In the genomic region with DNA sequence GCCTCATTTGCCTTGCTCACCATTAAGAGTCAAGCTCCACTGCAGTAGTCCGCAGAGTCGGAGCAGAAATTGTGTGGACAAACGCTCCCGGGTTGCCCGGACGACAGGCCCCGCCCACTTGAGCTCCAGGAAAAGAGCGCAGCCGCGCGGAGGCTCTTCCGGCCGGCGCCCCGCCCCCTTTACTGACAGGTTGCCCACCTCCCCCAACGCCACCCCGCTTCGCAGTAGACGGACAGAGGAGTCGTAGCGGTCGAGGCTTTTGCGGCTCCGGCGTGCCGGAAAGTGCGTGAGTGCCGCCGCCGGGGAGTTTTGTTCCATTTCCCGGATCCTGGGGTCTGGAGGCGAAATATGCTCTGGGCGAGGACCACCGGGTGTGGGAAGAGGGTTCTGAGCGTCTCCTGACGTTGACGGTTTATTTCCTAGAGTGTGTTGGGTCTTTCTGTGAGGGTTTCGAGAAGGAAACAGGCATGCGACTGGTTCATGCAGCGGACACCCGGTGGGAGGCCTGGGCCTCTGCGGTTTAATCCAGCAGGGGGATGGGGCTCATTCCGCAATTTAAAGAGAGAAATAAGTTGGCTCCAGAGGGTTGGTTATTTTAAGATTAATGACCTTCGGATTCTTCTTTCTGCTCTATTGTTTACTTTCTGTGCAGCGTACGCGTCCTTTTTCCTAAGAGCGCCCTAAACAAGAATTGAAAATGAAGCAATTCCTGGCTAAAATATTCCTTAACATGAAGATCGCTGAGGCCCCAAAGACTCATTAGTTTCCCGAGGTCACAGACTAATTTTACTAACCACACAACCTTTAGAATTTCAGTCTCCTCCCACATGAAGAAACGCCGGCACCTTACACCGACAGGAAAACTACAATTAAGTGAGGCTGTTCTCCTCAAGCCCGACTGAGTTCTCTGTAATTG, we compare ENCODE assay signal across 1 cellular context.
TF ChIP-seq lines count a peak whose summit lies in the region.

A gene with protein sequence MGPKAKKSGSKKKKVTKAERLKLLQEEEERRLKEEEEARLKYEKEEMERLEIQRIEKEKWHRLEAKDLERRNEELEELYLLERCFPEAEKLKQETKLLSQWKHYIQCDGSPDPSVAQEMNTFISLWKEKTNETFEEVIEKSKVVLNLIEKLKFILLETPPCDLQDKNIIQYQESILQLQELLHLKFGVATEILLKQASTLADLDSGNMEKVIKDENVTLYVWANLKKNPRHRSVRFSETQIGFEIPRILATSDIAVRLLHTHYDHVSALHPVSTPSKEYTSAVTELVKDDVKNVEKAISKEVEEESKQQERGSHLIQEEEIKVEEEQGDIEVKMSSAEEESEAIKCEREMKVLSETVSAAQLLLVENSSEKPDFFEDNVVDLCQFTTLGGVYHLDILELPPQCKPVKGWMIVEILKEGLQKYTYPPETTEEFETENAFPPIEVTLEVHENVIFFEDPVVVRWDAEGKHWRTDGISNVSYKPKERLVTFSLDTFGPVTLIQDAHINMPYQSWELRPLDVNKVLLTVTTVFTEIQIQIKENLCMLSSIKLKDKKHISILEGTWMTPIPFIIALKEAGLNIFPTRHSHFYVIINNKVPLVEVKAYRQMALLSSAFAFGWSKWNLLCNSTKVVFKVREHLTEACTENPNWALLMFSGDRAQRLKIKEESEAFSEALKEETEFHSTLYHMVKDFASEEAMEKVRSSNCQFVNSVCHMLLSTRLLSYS (minus strand): TSS at position 105 of the 916 bp plus-strand sequence. CDS start 82 bp downstream, at position 23.
A gene with protein sequence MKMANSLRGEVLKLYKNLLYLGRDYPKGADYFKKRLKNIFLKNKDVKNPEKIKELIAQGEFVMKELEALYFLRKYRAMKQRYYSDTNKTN (plus strand): TSS at position 182 of the 916 bp plus-strand sequence. CDS start 8,720 bp downstream, outside the sequence.

TF ChIP-seq in HepG2, 621 proteins besides CTCF, POLR2A, EP300 and RAD21 (continues in another document):
- TF ChIP-seq ZNF17 (CRISPR knock-in tag; IDR thresholded peaks at IDR 0.05) (no peak), CCDC6 (CRISPR knock-in tag; IDR thresholded peaks at IDR 0.05) (no peak), ZFP37 (CRISPR knock-in tag; IDR thresholded peaks at IDR 0.05; ENCODE audit: borderline replicate concordance) (0 out of 2 replicates have a peak, but pooled peaks have one; percentile 28), ZNF225 (CRISPR knock-in tag; IDR thresholded peaks at IDR 0.05) (no peak), MLLT10 (CRISPR knock-in tag; IDR thresholded peaks at IDR 0.05) (no peak), ZNF883 (CRISPR knock-in tag; IDR thresholded peaks at IDR 0.05; ENCODE audit: not compliant biosample characterization) (peak; percentile 68), ZFX (CRISPR knock-in tag; IDR thresholded peaks at IDR 0.05; ENCODE audit: low read depth) (peak; percentile 88), HNRNPH1 (optimal IDR thresholded peaks at IDR 0.05; ENCODE audit: low read depth, low read length) (no peak), ZNF430 (CRISPR knock-in tag; IDR thresholded peaks at IDR 0.05) (no peak), ZFY (CRISPR knock-in tag; IDR thresholded peaks at IDR 0.05) (peak; percentile 91), SMC3 (IDR thresholded peaks at IDR 0.05; ENCODE audit: low read length) (no peak), SMARCE1 (IDR thresholded peaks at IDR 0.05; ENCODE audit: borderline replicate concordance) (no peak), MTA3 (CRISPR knock-in tag; IDR thresholded peaks at IDR 0.05) (no peak), ZNF775 (CRISPR knock-in tag; IDR thresholded peaks at IDR 0.05; ENCODE audit: borderline replicate concordance) (peak; percentile 31; the same call in 1 of the 2 replicates), NRL (CRISPR knock-in tag; IDR thresholded peaks at IDR 0.05; ENCODE audit: borderline replicate concordance) (peak; percentile 55; the same call in 1 of the 2 replicates), CREB1 (IDR thresholded peaks at IDR 0.05) (0 out of 2 replicates have a peak, but pooled peaks have one; percentile 30), CREB1 (CRISPR knock-in tag; IDR thresholded peaks at IDR 0.05) (peak; percentile 47), ZNF446 (CRISPR knock-in tag; IDR thresholded peaks at IDR 0.05) (no peak), ZNF263 (CRISPR knock-in tag; IDR thresholded peaks at IDR 0.05) (no peak), ZNF510 (CRISPR knock-in tag; IDR thresholded peaks at IDR 0.05; ENCODE audit: low read depth) (0 out of 2 replicates have a peak, but pooled peaks have one; percentile 34), FOXA3 (CRISPR knock-in tag; IDR thresholded peaks at IDR 0.05) (no peak), GABPB1 (CRISPR knock-in tag; IDR thresholded peaks at IDR 0.05) (peak; percentile 91), PHF20 (CRISPR knock-in tag; IDR thresholded peaks at IDR 0.05) (peak; percentile 80), ZIK1 (CRISPR knock-in tag; IDR thresholded peaks at IDR 0.05; ENCODE audit: borderline replicate concordance, low read depth) (no peak), MIER2 (CRISPR knock-in tag; IDR thresholded peaks at IDR 0.05) (no peak), CEBPB (IDR thresholded peaks at IDR 0.05; ENCODE audit: borderline replicate concordance, low read depth, low read length) (no peak), ZNF350 (CRISPR knock-in tag; IDR thresholded peaks at IDR 0.05; ENCODE audit: borderline replicate concordance, low read depth) (peak; percentile 83; the same call in 1 of the 2 replicates)
- TF ChIP-seq, protein P1, sequence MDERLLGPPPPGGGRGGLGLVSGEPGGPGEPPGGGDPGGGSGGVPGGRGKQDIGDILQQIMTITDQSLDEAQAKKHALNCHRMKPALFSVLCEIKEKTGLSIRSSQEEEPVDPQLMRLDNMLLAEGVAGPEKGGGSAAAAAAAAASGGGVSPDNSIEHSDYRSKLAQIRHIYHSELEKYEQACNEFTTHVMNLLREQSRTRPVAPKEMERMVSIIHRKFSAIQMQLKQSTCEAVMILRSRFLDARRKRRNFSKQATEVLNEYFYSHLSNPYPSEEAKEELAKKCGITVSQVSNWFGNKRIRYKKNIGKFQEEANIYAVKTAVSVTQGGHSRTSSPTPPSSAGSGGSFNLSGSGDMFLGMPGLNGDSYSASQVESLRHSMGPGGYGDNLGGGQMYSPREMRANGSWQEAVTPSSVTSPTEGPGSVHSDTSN (CRISPR knock-in tag; IDR thresholded peaks at IDR 0.05) = peak; percentile 45; the same call in 1 of the 2 replicates
- TF ChIP-seq, protein P2, sequence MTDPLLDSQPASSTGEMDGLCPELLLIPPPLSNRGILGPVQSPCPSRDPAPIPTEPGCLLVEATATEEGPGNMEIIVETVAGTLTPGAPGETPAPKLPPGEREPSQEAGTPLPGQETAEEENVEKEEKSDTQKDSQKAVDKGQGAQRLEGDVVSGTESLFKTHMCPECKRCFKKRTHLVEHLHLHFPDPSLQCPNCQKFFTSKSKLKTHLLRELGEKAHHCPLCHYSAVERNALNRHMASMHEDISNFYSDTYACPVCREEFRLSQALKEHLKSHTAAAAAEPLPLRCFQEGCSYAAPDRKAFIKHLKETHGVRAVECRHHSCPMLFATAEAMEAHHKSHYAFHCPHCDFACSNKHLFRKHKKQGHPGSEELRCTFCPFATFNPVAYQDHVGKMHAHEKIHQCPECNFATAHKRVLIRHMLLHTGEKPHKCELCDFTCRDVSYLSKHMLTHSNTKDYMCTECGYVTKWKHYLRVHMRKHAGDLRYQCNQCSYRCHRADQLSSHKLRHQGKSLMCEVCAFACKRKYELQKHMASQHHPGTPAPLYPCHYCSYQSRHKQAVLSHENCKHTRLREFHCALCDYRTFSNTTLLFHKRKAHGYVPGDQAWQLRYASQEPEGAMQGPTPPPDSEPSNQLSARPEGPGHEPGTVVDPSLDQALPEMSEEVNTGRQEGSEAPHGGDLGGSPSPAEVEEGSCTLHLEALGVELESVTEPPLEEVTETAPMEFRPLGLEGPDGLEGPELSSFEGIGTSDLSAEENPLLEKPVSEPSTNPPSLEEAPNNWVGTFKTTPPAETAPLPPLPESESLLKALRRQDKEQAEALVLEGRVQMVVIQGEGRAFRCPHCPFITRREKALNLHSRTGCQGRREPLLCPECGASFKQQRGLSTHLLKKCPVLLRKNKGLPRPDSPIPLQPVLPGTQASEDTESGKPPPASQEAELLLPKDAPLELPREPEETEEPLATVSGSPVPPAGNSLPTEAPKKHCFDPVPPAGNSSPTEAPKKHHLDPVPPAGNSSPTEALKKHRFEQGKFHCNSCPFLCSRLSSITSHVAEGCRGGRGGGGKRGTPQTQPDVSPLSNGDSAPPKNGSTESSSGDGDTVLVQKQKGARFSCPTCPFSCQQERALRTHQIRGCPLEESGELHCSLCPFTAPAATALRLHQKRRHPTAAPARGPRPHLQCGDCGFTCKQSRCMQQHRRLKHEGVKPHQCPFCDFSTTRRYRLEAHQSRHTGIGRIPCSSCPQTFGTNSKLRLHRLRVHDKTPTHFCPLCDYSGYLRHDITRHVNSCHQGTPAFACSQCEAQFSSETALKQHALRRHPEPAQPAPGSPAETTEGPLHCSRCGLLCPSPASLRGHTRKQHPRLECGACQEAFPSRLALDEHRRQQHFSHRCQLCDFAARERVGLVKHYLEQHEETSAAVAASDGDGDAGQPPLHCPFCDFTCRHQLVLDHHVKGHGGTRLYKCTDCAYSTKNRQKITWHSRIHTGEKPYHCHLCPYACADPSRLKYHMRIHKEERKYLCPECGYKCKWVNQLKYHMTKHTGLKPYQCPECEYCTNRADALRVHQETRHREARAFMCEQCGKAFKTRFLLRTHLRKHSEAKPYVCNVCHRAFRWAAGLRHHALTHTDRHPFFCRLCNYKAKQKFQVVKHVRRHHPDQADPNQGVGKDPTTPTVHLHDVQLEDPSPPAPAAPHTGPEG (CRISPR knock-in tag; IDR thresholded peaks at IDR 0.05) = no peak
- TF ChIP-seq, protein P3, sequence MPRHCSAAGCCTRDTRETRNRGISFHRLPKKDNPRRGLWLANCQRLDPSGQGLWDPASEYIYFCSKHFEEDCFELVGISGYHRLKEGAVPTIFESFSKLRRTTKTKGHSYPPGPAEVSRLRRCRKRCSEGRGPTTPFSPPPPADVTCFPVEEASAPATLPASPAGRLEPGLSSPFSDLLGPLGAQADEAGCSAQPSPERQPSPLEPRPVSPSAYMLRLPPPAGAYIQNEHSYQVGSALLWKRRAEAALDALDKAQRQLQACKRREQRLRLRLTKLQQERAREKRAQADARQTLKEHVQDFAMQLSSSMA (CRISPR knock-in tag; IDR thresholded peaks at IDR 0.05) = no peak
- TF ChIP-seq, protein P4, sequence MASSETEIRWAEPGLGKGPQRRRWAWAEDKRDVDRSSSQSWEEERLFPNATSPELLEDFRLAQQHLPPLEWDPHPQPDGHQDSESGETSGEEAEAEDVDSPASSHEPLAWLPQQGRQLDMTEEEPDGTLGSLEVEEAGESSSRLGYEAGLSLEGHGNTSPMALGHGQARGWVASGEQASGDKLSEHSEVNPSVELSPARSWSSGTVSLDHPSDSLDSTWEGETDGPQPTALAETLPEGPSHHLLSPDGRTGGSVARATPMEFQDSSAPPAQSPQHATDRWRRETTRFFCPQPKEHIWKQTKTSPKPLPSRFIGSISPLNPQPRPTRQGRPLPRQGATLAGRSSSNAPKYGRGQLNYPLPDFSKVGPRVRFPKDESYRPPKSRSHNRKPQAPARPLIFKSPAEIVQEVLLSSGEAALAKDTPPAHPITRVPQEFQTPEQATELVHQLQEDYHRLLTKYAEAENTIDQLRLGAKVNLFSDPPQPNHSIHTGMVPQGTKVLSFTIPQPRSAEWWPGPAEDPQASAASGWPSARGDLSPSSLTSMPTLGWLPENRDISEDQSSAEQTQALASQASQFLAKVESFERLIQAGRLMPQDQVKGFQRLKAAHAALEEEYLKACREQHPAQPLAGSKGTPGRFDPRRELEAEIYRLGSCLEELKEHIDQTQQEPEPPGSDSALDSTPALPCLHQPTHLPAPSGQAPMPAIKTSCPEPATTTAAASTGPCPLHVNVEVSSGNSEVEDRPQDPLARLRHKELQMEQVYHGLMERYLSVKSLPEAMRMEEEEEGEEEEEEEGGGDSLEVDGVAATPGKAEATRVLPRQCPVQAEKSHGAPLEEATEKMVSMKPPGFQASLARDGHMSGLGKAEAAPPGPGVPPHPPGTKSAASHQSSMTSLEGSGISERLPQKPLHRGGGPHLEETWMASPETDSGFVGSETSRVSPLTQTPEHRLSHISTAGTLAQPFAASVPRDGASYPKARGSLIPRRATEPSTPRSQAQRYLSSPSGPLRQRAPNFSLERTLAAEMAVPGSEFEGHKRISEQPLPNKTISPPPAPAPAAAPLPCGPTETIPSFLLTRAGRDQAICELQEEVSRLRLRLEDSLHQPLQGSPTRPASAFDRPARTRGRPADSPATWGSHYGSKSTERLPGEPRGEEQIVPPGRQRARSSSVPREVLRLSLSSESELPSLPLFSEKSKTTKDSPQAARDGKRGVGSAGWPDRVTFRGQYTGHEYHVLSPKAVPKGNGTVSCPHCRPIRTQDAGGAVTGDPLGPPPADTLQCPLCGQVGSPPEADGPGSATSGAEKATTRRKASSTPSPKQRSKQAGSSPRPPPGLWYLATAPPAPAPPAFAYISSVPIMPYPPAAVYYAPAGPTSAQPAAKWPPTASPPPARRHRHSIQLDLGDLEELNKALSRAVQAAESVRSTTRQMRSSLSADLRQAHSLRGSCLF (CRISPR knock-in tag; IDR thresholded peaks at IDR 0.05; ENCODE audit: borderline replicate concordance) = no peak
- TF ChIP-seq, protein P5, sequence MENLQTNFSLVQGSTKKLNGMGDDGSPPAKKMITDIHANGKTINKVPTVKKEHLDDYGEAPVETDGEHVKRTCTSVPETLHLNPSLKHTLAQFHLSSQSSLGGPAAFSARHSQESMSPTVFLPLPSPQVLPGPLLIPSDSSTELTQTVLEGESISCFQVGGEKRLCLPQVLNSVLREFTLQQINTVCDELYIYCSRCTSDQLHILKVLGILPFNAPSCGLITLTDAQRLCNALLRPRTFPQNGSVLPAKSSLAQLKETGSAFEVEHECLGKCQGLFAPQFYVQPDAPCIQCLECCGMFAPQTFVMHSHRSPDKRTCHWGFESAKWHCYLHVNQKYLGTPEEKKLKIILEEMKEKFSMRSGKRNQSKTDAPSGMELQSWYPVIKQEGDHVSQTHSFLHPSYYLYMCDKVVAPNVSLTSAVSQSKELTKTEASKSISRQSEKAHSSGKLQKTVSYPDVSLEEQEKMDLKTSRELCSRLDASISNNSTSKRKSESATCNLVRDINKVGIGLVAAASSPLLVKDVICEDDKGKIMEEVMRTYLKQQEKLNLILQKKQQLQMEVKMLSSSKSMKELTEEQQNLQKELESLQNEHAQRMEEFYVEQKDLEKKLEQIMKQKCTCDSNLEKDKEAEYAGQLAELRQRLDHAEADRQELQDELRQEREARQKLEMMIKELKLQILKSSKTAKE (CRISPR knock-in tag; IDR thresholded peaks at IDR 0.05; ENCODE audit: borderline replicate concordance) = no peak
- TF ChIP-seq, protein P6, sequence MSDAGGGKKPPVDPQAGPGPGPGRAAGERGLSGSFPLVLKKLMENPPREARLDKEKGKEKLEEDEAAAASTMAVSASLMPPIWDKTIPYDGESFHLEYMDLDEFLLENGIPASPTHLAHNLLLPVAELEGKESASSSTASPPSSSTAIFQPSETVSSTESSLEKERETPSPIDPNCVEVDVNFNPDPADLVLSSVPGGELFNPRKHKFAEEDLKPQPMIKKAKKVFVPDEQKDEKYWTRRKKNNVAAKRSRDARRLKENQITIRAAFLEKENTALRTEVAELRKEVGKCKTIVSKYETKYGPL (CRISPR knock-in tag; IDR thresholded peaks at IDR 0.05) = no peak
- TF ChIP-seq, protein P7, sequence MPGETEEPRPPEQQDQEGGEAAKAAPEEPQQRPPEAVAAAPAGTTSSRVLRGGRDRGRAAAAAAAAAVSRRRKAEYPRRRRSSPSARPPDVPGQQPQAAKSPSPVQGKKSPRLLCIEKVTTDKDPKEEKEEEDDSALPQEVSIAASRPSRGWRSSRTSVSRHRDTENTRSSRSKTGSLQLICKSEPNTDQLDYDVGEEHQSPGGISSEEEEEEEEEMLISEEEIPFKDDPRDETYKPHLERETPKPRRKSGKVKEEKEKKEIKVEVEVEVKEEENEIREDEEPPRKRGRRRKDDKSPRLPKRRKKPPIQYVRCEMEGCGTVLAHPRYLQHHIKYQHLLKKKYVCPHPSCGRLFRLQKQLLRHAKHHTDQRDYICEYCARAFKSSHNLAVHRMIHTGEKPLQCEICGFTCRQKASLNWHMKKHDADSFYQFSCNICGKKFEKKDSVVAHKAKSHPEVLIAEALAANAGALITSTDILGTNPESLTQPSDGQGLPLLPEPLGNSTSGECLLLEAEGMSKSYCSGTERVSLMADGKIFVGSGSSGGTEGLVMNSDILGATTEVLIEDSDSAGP (CRISPR knock-in tag; IDR thresholded peaks at IDR 0.05; ENCODE audit: borderline replicate concordance) = peak; percentile 75; the same call in 1 of the 2 replicates
